ENCODE assay signal across 8 cellular contexts in genomic region chr17:81400154-81400938, GRCh38. TPM values are rescaled to one million over a fixed set of nuclear protein-coding genes. Genes with fewer than 3 reads are reported as not detected.
DNase-seq lines count a peak whose midpoint lies in the region; ATAC-seq and TF ChIP-seq lines count a peak whose summit lies in the region.

No MANE protein-coding gene starts in this region.

- WGBS in adrenal gland, 4 donors = 27 to 32% (median 29%) methylated on average over 48 to 65 of the region's 65 CpGs
- 9% methylated on average over 41 of the region's 65 CpGs for WGBS in hepatocyte (ENCODE audit: low lambda C conversion rate, missing lambda C conversion rate)

- H3K36me3 ChIP-seq in adrenal gland (replicated peaks in 1 of 2) (no peaks in the 10 kb centered on the region), hepatocyte (replicated peaks; ENCODE audit: insufficient read depth, low read depth) (no peaks in the 10 kb centered on the region)

- H3K27ac ChIP-seq in AG04450 (ENCODE audit: low read depth, low read length) (peak overlapping the region; percentile 83), HL-60 (replicated peaks) (peak overlapping the region; percentile 95), adrenal gland (peak overlapping the region; percentile 40 to 96 (median 94)), hepatocyte (peak overlapping the region; percentile 93)

- peaks cover 8 to 40% of the 10 kb centered on the region in 2 donors for H3K4me1 ChIP-seq in adrenal gland (replicated peaks in 1 of 2)
- H3K4me1 ChIP-seq in hepatocyte (ENCODE audit: insufficient read depth) = peaks cover 53% of the 10 kb centered on the region

- H3K4me3 ChIP-seq in AG04450 (ENCODE audit: low read depth, low read length) (peak overlapping the region; percentile 62), HL-60 (replicated peaks; ENCODE audit: insufficient read depth, low read length) (peak overlapping the region; percentile 51), adrenal gland (peak overlapping the region in 3 of 4 donors; percentile 33 to 96 (median 74)), hepatocyte (peak overlapping the region; percentile 74), retinal pigment epithelial cell (ENCODE audit: low read length) (peak overlapping the region; percentile 54)

- H3K79me2 ChIP-seq in hepatocyte = peaks cover 93% of the 10 kb centered on the region

- TF ChIP-seq CTCF in AG04450 (IDR thresholded peaks at IDR 0.05; ENCODE audit: low read depth, low read length) (no peak), HL-60 (IDR thresholded peaks at IDR 0.05; ENCODE audit: insufficient read depth, low read length) (no peak), adrenal gland (IDR thresholded peaks at IDR 0.05) (no peak), hepatocyte (IDR thresholded peaks at IDR 0.05; ENCODE audit: poor library complexity) (no peak), retinal pigment epithelial cell (conservative IDR thresholded peaks at IDR 0.05; ENCODE audit: low read depth, low read length) (no peak)

- H3K9me3 ChIP-seq in AG04450 (ENCODE audit: control insufficient read depth, insufficient read depth, low read length) (no peaks in the 10 kb centered on the region; the same call in 1 of the 2 replicates), adrenal gland (replicated peaks in 1 of 3) (no peaks in the 10 kb centered on the region), hepatocyte (ENCODE audit: low read depth) (no peaks in the 10 kb centered on the region)

- TF ChIP-seq POLR2A in adrenal gland (IDR thresholded peaks at IDR 0.05) = peak in 1 of 2 donors; percentile 12

- POLR2A ChIA-PET in AG04450 (lab: Yijun Ruan, JAX) = interaction anchor here (0.6 to 1.1 kb wide), 2 partner anchors 19 to 40 kb away, joined by 3 to 4 read pairs; no protein-coding TSS in a partner anchor

- intact Hi-C loops in adrenal gland (cut with DNase I) = no loop called here

- DNase-seq in AG04450 (ENCODE audit: low read depth, low spot score) (no peak), HL-60 (ENCODE audit: low read depth in 1 of 2, low spot score in 1 of 2) (peak in 1 of 2 experiments; percentile 76), adrenal gland (peak in 3 of 7 donors; percentile 40 to 60 (median 54)), hepatocyte (ENCODE audit: low spot score) (no peak), retinal pigment epithelial cell (ENCODE audit: low read depth) (no peak), iPS-NIHi11 (ENCODE audit: low spot score) (no peak)
- DNase-seq in stimulated activated naive CD4-positive, alpha-beta T cell treated with Interleukin-2 at 50 U/mL for 16 hours (lab: John Stamatoyannopoulos, UW) = no peak

- peak overlapping the region; percentile 54 for H2AFZ ChIP-seq in hepatocyte

- H3K27me3 ChIP-seq in AG04450 (ENCODE audit: control insufficient read depth, insufficient read depth, low read length) = no peaks in the 10 kb centered on the region
- no peaks in the 10 kb centered on the region for H3K27me3 ChIP-seq in HL-60 (ENCODE audit: insufficient read depth, poor library complexity, severe bottlenecking)
- H3K27me3 ChIP-seq in adrenal gland = no peaks in the 10 kb centered on the region
- no peaks in the 10 kb centered on the region for H3K27me3 ChIP-seq in hepatocyte

- CTCF ChIA-PET in AG04450 (lab: Charles Lee) = interaction anchor here (1.4 kb wide), 1 partner anchor 84 kb away, joined by 4 read pairs; no protein-coding TSS in a partner anchor

- ATAC-seq in HG03175 (IDR thresholded peaks at IDR 0.05; ENCODE audit: unreplicated experiment) = no peak

- no peaks in the 10 kb centered on the region for H4K20me1 ChIP-seq in hepatocyte (ENCODE audit: insufficient read depth, poor library complexity, severe bottlenecking)

- peak overlapping the region; percentile 95 for H3K4me2 ChIP-seq in hepatocyte

- H3K9me2 ChIP-seq in hepatocyte (replicated peaks; ENCODE audit: insufficient read depth) = no peaks in the 10 kb centered on the region

RNA-seq across cellular contexts. Expression of gene BAHCC1, which starts 5.1 kb away (rescaled TPM):
- polyA plus RNA-seq in AG04450 (2011; rRNA removed) (1.3 and 2.5 TPM in 2 replicates), adrenal gland (10 to 100 TPM in 2 of 3 donors, 1 to 10 TPM in 1; 2.1 to 68.0 (median 18.2) TPM), hepatocyte (6.4 and 7.9 TPM in 2 replicates)
- 3.3 and 6.3 TPM in 2 replicates for polyA minus RNA-seq in AG04450 (2011; rRNA and poly(A)+ RNA removed)
- total RNA-seq in adrenal gland (10 to 100 TPM; 13.0 to 35.3 (median 19.2) TPM), hepatocyte (6.6 and 8.6 TPM in 2 replicates)
